14 cellular contexts compared by ENCODE assay signal in genomic region chr4:1643971-1644735, GRCh38. TPM values are rescaled to one million over a fixed set of nuclear protein-coding genes. Genes with fewer than 3 reads are reported as not detected.
"Had no signal": no experiment of that assay in that cellular context is flagged by ENCODE, and none has a peak within 500 bp of the region (broad histone marks: within the 10 kb centered on the region; RNA-seq: fewer than 3 reads in every experiment).

No MANE protein-coding gene starts in this region.

- H3K27me3 ChIP-seq: ascending aorta had no signal

- H3K4me3 Mint-ChIP-seq: activated naive CD8-positive, alpha-beta T cell treated with anti-CD3 and anti-CD28 coated beads, Interleukin-2, amount 10 ng/mL, durations not matched to agents 7 days and 5 days; dendritic cell treated with granulocyte-macrophage colony-stimulating factor and Interleukin-4, amounts not matched to agents 40 ng/mL and 50 ng/mL, for 4 days; immature natural killer cell; T-helper 2 cell treated with Interferon-gamma antibody and Interleukin-4, amounts not matched to agents 5 μg/mL and 100 μg/mL, for 36 hours; type B pancreatic cell had no signal

- H3K9me3 Mint-ChIP-seq: activated naive CD8-positive, alpha-beta T cell treated with anti-CD3 and anti-CD28 coated beads, Interleukin-2, amount 10 ng/mL, durations not matched to agents 7 days and 5 days; dendritic cell treated with granulocyte-macrophage colony-stimulating factor and Interleukin-4, amounts not matched to agents 40 ng/mL and 50 ng/mL, for 4 days; immature natural killer cell; T-helper 2 cell treated with Interferon-gamma antibody and Interleukin-4, amounts not matched to agents 5 μg/mL and 100 μg/mL, for 36 hours; type B pancreatic cell had no signal

- H3K36me3 Mint-ChIP-seq: activated naive CD8-positive, alpha-beta T cell treated with anti-CD3 and anti-CD28 coated beads, Interleukin-2, amount 10 ng/mL, durations not matched to agents 7 days and 5 days; immature natural killer cell; type B pancreatic cell had no signal

- H3K9ac ChIP-seq: parathyroid adenoma had no signal

- DNase-seq: activated CD4-positive, alpha-beta T cell treated with anti-CD3 and anti-CD28 coated beads, Interleukin-2, amount 50 U/mL, for 4 hours; activated gamma-delta T cell treated with Interleukin-2 at 50 U/mL for 16 hours; activated naive CD8-positive, alpha-beta T cell treated with anti-CD3 and anti-CD28 coated beads, Interleukin-2, amount 10 ng/mL, durations not matched to agents 7 days and 5 days; activated T-cell treated with anti-CD3 and anti-CD28 coated beads, Interleukin-2, amount 50 U/mL, for 48 hours; immature natural killer cell; SIG-M5; small intestine; SW 1271 had no signal

- H3K27ac Mint-ChIP-seq: activated naive CD8-positive, alpha-beta T cell treated with anti-CD3 and anti-CD28 coated beads, Interleukin-2, amount 10 ng/mL, durations not matched to agents 7 days and 5 days; dendritic cell treated with granulocyte-macrophage colony-stimulating factor and Interleukin-4, amounts not matched to agents 40 ng/mL and 50 ng/mL, for 4 days; immature natural killer cell; T-helper 2 cell treated with Interferon-gamma antibody and Interleukin-4, amounts not matched to agents 5 μg/mL and 100 μg/mL, for 36 hours; type B pancreatic cell had no signal

- H3K27ac ChIP-seq: ascending aorta, parathyroid adenoma had no signal

- H3K4me1 ChIP-seq: parathyroid adenoma had no signal

- H3K27me3 Mint-ChIP-seq: activated naive CD8-positive, alpha-beta T cell treated with anti-CD3 and anti-CD28 coated beads, Interleukin-2, amount 10 ng/mL, durations not matched to agents 7 days and 5 days; dendritic cell treated with granulocyte-macrophage colony-stimulating factor and Interleukin-4, amounts not matched to agents 40 ng/mL and 50 ng/mL, for 4 days; type B pancreatic cell had no signal

- H3K9me3 ChIP-seq: ascending aorta had no signal

- H3K36me3 ChIP-seq: ascending aorta had no signal

RNA-seq across cellular contexts. Expression of gene FAM53A, which starts 40.0 kb away (rescaled TPM):
- total RNA-seq: ascending aorta had no signal
- polyA plus RNA-seq: neural cell had no signal
